In the genomic region with DNA sequence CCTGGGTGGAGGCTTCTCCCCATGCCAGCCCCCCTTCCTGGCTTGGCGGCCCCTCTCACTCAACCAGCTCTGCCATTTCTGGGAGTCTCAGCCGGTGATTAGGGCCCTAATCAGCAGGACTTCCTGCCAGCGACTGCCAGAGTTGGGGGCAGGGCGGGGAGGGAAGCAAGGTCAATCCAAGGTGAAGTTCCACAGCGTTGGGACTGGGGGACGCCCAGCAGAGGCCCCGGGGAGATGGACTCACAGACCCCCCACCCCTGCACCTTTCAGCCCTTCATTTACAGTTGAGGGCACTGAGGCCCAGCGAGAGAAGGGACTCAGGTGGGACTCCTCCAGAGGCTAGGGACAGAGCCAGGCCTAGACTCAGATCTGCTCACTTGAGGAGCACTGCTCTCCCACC, we compare ENCODE assay signal across 11 cellular contexts.
DNase-seq lines count a peak whose midpoint lies in the region; ATAC-seq and TF ChIP-seq lines count a peak whose summit lies in the region.
"Had no signal": no experiment of that assay in that cellular context is flagged by ENCODE, and none has a peak within 500 bp of the region (broad histone marks: within the 10 kb centered on the region; RNA-seq: fewer than 3 reads in every experiment).

No MANE protein-coding gene starts in this region.

- TF ChIP-seq POLR2A in spleen (IDR thresholded peaks at IDR 0.05), result no peak

- H3K36me3 ChIP-seq in HUES64 (ENCODE audit: insufficient read depth, low read length) (no peaks in the 10 kb centered on the region), colonic mucosa (no peaks in the 10 kb centered on the region), liver (ENCODE audit: control insufficient read depth in 4 of 4, insufficient read depth in 3 of 4, low read depth in 1 of 4, low read length in 3 of 4) (no peaks in the 10 kb centered on the region), spleen (peaks cover 0 to 5% (median 0%) of the 10 kb centered on the region in 6 donors)

- 52% methylated on average over 8 of the region's 8 CpGs for WGBS in HUES64
- WGBS in liver, result 38% methylated on average over 8 of the region's 8 CpGs
- WGBS in spleen, 5 donors, result 23 to 47% (median 40%) methylated on average over 4 to 8 of the region's 8 CpGs

- intact Hi-C loops in colonic mucosa (cut with DNase I) (no loop called here), spleen (cut with DNase I; ENCODE audit: low total_unique reads) (no loop called here)

- no peak for ATAC-seq in HG03135 (IDR thresholded peaks at IDR 0.05; ENCODE audit: unreplicated experiment)

- CTCF ChIA-PET in HEK293T (lab: Yijun Ruan, JAX), result interaction anchor here (1.5 kb wide), 1 partner anchor 55 kb away, joined by 6 read pairs; no protein-coding TSS in a partner anchor

- H3K27me3 ChIP-seq in HUES64 (ENCODE audit: insufficient read depth, low read length) (no peaks in the 10 kb centered on the region), colonic mucosa (no peaks in the 10 kb centered on the region), liver (ENCODE audit: control insufficient read depth in 4 of 4, insufficient read depth in 4 of 4, low read length in 3 of 4) (no peaks in the 10 kb centered on the region), spleen (replicated peaks in 1 of 7) (peaks cover 0 to 16% (median 0%) of the 10 kb centered on the region in 7 donors)

- peak overlapping the region; percentile 27; the same call in 1 of the 2 replicates for H3K9ac ChIP-seq in HUES64 (ENCODE audit: low read depth, low read length)
- peak overlapping the region in 1 of 2 donors; percentile 35 for H3K9ac ChIP-seq in colonic mucosa (ENCODE audit: low read depth in 2 of 2, low read length in 2 of 2)
- H3K9ac ChIP-seq in liver (ENCODE audit: low read depth in 1 of 2, low read length in 2 of 2), result peak overlapping the region in 1 of 2 donors; percentile 35

- H3K9me3 ChIP-seq in HUES64 (ENCODE audit: insufficient read depth, low read depth, low read length) (no peaks in the 10 kb centered on the region), colonic mucosa (no peaks in the 10 kb centered on the region), liver (ENCODE audit: control insufficient read depth in 4 of 4, low read length in 3 of 4) (no peaks in the 10 kb centered on the region), spleen (no peaks in the 10 kb centered on the region)

- peaks cover 42% of the 10 kb centered on the region for H3K4me1 ChIP-seq in HUES64 (ENCODE audit: insufficient read depth, low read length)
- H3K4me1 ChIP-seq in colonic mucosa, result no peaks in the 10 kb centered on the region
- H3K4me1 ChIP-seq in liver (ENCODE audit: control insufficient read depth in 4 of 4, insufficient read depth in 4 of 4, low read length in 3 of 4), result peaks cover 38 to 100% (median 90%) of the 10 kb centered on the region in 4 donors
- H3K4me1 ChIP-seq in spleen, result peaks cover 33 to 98% (median 65%) of the 10 kb centered on the region in 6 donors

- TF ChIP-seq CTCF in colonic mucosa (IDR thresholded peaks at IDR 0.05), result no peak
- TF ChIP-seq CTCF in liver (IDR thresholded peaks at IDR 0.05; ENCODE audit: low read depth, low read length, missing input control), result no peak
- TF ChIP-seq CTCF in spleen (IDR thresholded peaks at IDR 0.05 in 8 of 11, conservative IDR thresholded peaks at IDR 0.05 in 3 of 11), result no peak

- DNase-seq in colonic mucosa, result no peak
- no peak for DNase-seq in spleen
- DNase-seq in HEK293T (ENCODE audit: extremely low spot score), result no peak
- DNase-seq in foreskin melanocyte, result no peak
- DNase-seq in NCI-H2227 treated with DMSO at 0.1 percent for 48 hours (lab: John Stamatoyannopoulos, UW), result no peak
- DNase-seq: activated T-cell treated with anti-CD3 and anti-CD28 coated beads, Interleukin-2, amount 50 U/mL, for 1 hour; foreskin fibroblast; NCI-H1930 had no signal

- no peak overlapping the region for H3K4me3 ChIP-seq in HUES64 (ENCODE audit: low read length)
- H3K4me3 ChIP-seq in colonic mucosa, result no peak overlapping the region
- no peak overlapping the region for H3K4me3 ChIP-seq in liver (ENCODE audit: low read depth in 1 of 3, low read length in 3 of 3)
- H3K4me3 ChIP-seq in spleen, result peak overlapping the region in 7 of 8 donors; percentile 13 to 83 (median 57)

- POLR2A ChIA-PET in HEK293T (lab: Yijun Ruan, JAX), result no interaction called here

- peak in 1 of 2 donors; percentile 13 for TF ChIP-seq RAD21 in liver (IDR thresholded peaks at IDR 0.05)

- no peak overlapping the region for H3K27ac ChIP-seq in HUES64 (ENCODE audit: low read depth, low read length)
- peak overlapping the region; percentile 68 for H3K27ac ChIP-seq in colonic mucosa
- H3K27ac ChIP-seq in liver (ENCODE audit: low read depth in 1 of 2, low read length in 2 of 2), result peak overlapping the region; percentile 95 to 99
- peak overlapping the region; percentile 55 to 86 (median 80) for H3K27ac ChIP-seq in spleen

TF ChIP-seq in liver, 16 proteins besides CTCF, POLR2A, EP300 and RAD21:
- TF ChIP-seq NR2F2 (IDR thresholded peaks at IDR 0.05) (peak; percentile 66), RXRA (IDR thresholded peaks at IDR 0.05) (peak; percentile 58 to 59), HNF4G (IDR thresholded peaks at IDR 0.05) (no peak)
- TF ChIP-seq, protein P1, sequence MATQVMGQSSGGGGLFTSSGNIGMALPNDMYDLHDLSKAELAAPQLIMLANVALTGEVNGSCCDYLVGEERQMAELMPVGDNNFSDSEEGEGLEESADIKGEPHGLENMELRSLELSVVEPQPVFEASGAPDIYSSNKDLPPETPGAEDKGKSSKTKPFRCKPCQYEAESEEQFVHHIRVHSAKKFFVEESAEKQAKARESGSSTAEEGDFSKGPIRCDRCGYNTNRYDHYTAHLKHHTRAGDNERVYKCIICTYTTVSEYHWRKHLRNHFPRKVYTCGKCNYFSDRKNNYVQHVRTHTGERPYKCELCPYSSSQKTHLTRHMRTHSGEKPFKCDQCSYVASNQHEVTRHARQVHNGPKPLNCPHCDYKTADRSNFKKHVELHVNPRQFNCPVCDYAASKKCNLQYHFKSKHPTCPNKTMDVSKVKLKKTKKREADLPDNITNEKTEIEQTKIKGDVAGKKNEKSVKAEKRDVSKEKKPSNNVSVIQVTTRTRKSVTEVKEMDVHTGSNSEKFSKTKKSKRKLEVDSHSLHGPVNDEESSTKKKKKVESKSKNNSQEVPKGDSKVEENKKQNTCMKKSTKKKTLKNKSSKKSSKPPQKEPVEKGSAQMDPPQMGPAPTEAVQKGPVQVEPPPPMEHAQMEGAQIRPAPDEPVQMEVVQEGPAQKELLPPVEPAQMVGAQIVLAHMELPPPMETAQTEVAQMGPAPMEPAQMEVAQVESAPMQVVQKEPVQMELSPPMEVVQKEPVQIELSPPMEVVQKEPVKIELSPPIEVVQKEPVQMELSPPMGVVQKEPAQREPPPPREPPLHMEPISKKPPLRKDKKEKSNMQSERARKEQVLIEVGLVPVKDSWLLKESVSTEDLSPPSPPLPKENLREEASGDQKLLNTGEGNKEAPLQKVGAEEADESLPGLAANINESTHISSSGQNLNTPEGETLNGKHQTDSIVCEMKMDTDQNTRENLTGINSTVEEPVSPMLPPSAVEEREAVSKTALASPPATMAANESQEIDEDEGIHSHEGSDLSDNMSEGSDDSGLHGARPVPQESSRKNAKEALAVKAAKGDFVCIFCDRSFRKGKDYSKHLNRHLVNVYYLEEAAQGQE (IDR thresholded peaks at IDR 0.05), result no peak

TF ChIP-seq in HEK293T, 16 proteins besides CTCF, POLR2A, EP300 and RAD21:
- no peak for TF ChIP-seq ARNT (IDR thresholded peaks at IDR 0.05)
- TF ChIP-seq FOXM1 (IDR thresholded peaks at IDR 0.05; ENCODE audit: borderline replicate concordance), result no peak
- no peak for TF ChIP-seq NFRKB (IDR thresholded peaks at IDR 0.05)
- TF ChIP-seq ELF4 (IDR thresholded peaks at IDR 0.05), result no peak
- TF ChIP-seq BHLHE40 (IDR thresholded peaks at IDR 0.05; ENCODE audit: borderline replicate concordance), result no peak
- TF ChIP-seq SUZ12 (IDR thresholded peaks at IDR 0.05), result no peak
- TF ChIP-seq, protein P2, sequence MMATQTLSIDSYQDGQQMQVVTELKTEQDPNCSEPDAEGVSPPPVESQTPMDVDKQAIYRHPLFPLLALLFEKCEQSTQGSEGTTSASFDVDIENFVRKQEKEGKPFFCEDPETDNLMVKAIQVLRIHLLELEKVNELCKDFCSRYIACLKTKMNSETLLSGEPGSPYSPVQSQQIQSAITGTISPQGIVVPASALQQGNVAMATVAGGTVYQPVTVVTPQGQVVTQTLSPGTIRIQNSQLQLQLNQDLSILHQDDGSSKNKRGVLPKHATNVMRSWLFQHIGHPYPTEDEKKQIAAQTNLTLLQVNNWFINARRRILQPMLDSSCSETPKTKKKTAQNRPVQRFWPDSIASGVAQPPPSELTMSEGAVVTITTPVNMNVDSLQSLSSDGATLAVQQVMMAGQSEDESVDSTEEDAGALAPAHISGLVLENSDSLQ (IDR thresholded peaks at IDR 0.05), result no peak

Comparison
In these comparisons a context has a peak if more than half of its experiments do, and no peak if none do; other contexts are left out.
1. H3K4me3 ChIP-seq: peak in spleen (7 of 8); none in HUES64 (single experiment), colonic mucosa (single experiment) and liver (0 of 3).